Comparison of ENCODE assay signal across 24 cellular contexts in genomic region chrX:15877380-15877779, GRCh38. TPM values are rescaled to one million over a fixed set of nuclear protein-coding genes. Genes with fewer than 3 reads are reported as not detected.
DNase-seq lines count a peak whose midpoint lies in the region; ATAC-seq and TF ChIP-seq lines count a peak whose summit lies in the region.
"Had no signal": no experiment of that assay in that cellular context is flagged by ENCODE, and none has a peak within 500 bp of the region (broad histone marks: within the 10 kb centered on the region; RNA-seq: fewer than 3 reads in every experiment).

No MANE protein-coding gene starts in this region.

- TF ChIP-seq CTCF in foreskin fibroblast (IDR thresholded peaks at IDR 0.05; ENCODE audit: low read depth, low read length) = no peak

- no peaks in the 10 kb centered on the region for H3K27me3 Mint-ChIP-seq in stimulated activated memory B cell treated with anti-CD40 and anti-IgM and Interleukin-4, amounts not matched to agents 10 μg/mL and 1 μg/mL and 100 μg/mL, for 72 hours
- H3K27me3 Mint-ChIP-seq: activated naive CD8-positive, alpha-beta T cell treated with anti-CD3 and anti-CD28 coated beads, Interleukin-2, amount 10 ng/mL, durations not matched to agents 7 days and 5 days had no signal

- peaks cover 7% of the 10 kb centered on the region for H3K36me3 Mint-ChIP-seq in stimulated activated memory B cell treated with anti-CD40 and anti-IgM and Interleukin-4, amounts not matched to agents 10 μg/mL and 1 μg/mL and 100 μg/mL, for 72 hours

- DNase-seq in A172 (ENCODE audit: low spot score) = peak; percentile 38
- peak; percentile 21 for DNase-seq in GM04503 (ENCODE audit: low read depth)
- peak; percentile 16 for DNase-seq in amniotic epithelial cell (ENCODE audit: low read depth)
- DNase-seq in foreskin fibroblast = peak; percentile 46 to 63
- DNase-seq in activated T-cell treated with anti-CD3 and anti-CD28 coated beads for 4 hours = no peak
- no peak for DNase-seq in NCI-H1092 (lab: John Stamatoyannopoulos, UW)
- DNase-seq in H4 (ENCODE audit: low spot score) = no peak
- DNase-seq: activated CD8-positive, alpha-beta T cell treated with anti-CD3 and anti-CD28 coated beads for 36 hours; activated naive CD8-positive, alpha-beta T cell treated with anti-CD3 and anti-CD28 coated beads, Interleukin-2, amount 10 ng/mL, durations not matched to agents 7 days and 5 days; activated T-cell treated with anti-CD3 and anti-CD28 coated beads, Interleukin-2, amount 50 U/mL, for 72 hours; AML-193; Calu3; GF-D8; glutamatergic neuron; H9; mesenchymal stem cell; MM.1S; NCI-H2081; NCI-H69; nephron progenitor cell; retina; SW 1271; WERI-Rb-1 had no signal

- no peak overlapping the region for H3K4me3 ChIP-seq in foreskin fibroblast (ENCODE audit: low read depth in 1 of 2, low read length in 2 of 2)

- ATAC-seq in stimulated activated memory B cell treated with anti-CD40 and anti-IgM and Interleukin-4, amounts not matched to agents 10 μg/mL and 1 μg/mL and 100 μg/mL, for 72 hours = no peak
- ATAC-seq: activated T-cell treated with anti-CD3 and anti-CD28 coated beads, Interleukin-2, amount 50 U/mL, for 72 hours had no signal

- no peak overlapping the region for H3K4me3 Mint-ChIP-seq in stimulated activated memory B cell treated with anti-CD40 and anti-IgM and Interleukin-4, amounts not matched to agents 10 μg/mL and 1 μg/mL and 100 μg/mL, for 72 hours
- H3K4me3 Mint-ChIP-seq: activated CD8-positive, alpha-beta T cell treated with anti-CD3 and anti-CD28 coated beads for 36 hours; activated naive CD8-positive, alpha-beta T cell treated with anti-CD3 and anti-CD28 coated beads, Interleukin-2, amount 10 ng/mL, durations not matched to agents 7 days and 5 days; activated T-cell treated with anti-CD3 and anti-CD28 coated beads, Interleukin-2, amount 50 U/mL, for 72 hours; H9; nephron progenitor cell had no signal

- no peak overlapping the region for H3K27ac Mint-ChIP-seq in stimulated activated memory B cell treated with anti-CD40 and anti-IgM and Interleukin-4, amounts not matched to agents 10 μg/mL and 1 μg/mL and 100 μg/mL, for 72 hours
- H3K27ac Mint-ChIP-seq: activated CD8-positive, alpha-beta T cell treated with anti-CD3 and anti-CD28 coated beads for 36 hours; activated naive CD8-positive, alpha-beta T cell treated with anti-CD3 and anti-CD28 coated beads, Interleukin-2, amount 10 ng/mL, durations not matched to agents 7 days and 5 days; activated T-cell treated with anti-CD3 and anti-CD28 coated beads, Interleukin-2, amount 50 U/mL, for 72 hours; H9; nephron progenitor cell had no signal

- H3K9me3 Mint-ChIP-seq in stimulated activated memory B cell treated with anti-CD40 and anti-IgM and Interleukin-4, amounts not matched to agents 10 μg/mL and 1 μg/mL and 100 μg/mL, for 72 hours = no peaks in the 10 kb centered on the region

- peaks cover 2% of the 10 kb centered on the region for H3K4me1 Mint-ChIP-seq in stimulated activated memory B cell treated with anti-CD40 and anti-IgM and Interleukin-4, amounts not matched to agents 10 μg/mL and 1 μg/mL and 100 μg/mL, for 72 hours
- H3K4me1 Mint-ChIP-seq: activated naive CD8-positive, alpha-beta T cell treated with anti-CD3 and anti-CD28 coated beads, Interleukin-2, amount 10 ng/mL, durations not matched to agents 7 days and 5 days had no signal

RNA-seq across cellular contexts. Expression of gene AP1S2, which starts 22.8 kb away (rescaled TPM):
- 125 and 223 TPM in 2 replicates for total RNA-seq in A172 (2014; rRNA removed; shearing (Covaris generic))
- 54.5 and 57.4 TPM in 2 replicates for total RNA-seq in H4 (2014; rRNA removed; shearing (Covaris generic))

Comparison
In these comparisons a context has a peak if more than half of its experiments do, and no peak if none do; other contexts are left out.
1. DNase-seq: peak in A172 (single experiment), GM04503 (single experiment), amniotic epithelial cell (single experiment) and foreskin fibroblast (2 of 2); none in activated T-cell treated with anti-CD3 and anti-CD28 coated beads for 4 hours (single experiment), NCI-H1092 (single experiment) and H4 (single experiment).